1 cellular context compared by ENCODE assay signal in the genomic region with DNA sequence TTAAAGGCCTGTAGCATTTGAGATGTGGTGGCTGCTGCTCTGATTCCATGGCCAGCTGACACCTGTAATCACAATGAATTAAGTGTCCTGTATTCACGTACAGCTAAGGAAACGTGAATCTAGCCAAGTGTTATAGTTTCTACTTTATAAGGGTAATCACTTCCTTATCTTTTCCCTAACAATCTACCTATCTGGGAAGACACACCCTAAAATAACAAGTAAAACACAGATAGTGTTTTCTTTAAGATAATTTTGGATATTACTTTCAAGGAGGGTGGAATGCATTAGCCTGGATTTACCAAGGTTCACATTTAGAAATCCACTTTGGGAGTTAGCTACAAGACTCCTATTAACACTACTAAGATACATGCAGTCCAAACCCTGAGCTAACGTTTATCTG.
TF ChIP-seq lines count a peak whose summit lies in the region.

No MANE protein-coding gene starts in this region.

TF ChIP-seq in HEK293, 187 proteins besides CTCF, POLR2A, EP300 and RAD21 (continued from another document):
- TF ChIP-seq, protein P1, sequence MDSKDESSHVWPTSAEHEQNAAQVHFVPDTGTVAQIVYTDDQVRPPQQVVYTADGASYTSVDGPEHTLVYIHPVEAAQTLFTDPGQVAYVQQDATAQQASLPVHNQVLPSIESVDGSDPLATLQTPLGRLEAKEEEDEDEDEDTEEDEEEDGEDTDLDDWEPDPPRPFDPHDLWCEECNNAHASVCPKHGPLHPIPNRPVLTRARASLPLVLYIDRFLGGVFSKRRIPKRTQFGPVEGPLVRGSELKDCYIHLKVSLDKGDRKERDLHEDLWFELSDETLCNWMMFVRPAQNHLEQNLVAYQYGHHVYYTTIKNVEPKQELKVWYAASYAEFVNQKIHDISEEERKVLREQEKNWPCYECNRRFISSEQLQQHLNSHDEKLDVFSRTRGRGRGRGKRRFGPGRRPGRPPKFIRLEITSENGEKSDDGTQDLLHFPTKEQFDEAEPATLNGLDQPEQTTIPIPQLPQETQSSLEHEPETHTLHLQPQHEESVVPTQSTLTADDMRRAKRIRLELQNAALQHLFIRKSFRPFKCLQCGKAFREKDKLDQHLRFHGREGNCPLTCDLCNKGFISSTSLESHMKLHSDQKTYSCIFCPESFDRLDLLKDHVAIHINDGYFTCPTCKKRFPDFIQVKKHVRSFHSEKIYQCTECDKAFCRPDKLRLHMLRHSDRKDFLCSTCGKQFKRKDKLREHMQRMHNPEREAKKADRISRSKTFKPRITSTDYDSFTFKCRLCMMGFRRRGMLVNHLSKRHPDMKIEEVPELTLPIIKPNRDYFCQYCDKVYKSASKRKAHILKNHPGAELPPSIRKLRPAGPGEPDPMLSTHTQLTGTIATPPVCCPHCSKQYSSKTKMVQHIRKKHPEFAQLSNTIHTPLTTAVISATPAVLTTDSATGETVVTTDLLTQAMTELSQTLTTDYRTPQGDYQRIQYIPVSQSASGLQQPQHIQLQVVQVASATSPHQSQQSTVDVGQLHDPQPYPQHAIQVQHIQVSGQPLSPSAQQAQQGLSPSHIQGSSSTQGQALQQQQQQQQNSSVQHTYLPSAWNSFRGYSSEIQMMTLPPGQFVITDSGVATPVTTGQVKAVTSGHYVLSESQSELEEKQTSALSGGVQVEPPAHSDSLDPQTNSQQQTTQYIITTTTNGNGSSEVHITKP (tag by site-specific recombination; IDR thresholded peaks at IDR 0.05): no peak
- TF ChIP-seq KLF7 (tag by site-specific recombination; IDR thresholded peaks at IDR 0.05; ENCODE audit: borderline replicate concordance): peak; percentile 64; the same call in 1 of the 2 replicates
- TF ChIP-seq, protein P2, sequence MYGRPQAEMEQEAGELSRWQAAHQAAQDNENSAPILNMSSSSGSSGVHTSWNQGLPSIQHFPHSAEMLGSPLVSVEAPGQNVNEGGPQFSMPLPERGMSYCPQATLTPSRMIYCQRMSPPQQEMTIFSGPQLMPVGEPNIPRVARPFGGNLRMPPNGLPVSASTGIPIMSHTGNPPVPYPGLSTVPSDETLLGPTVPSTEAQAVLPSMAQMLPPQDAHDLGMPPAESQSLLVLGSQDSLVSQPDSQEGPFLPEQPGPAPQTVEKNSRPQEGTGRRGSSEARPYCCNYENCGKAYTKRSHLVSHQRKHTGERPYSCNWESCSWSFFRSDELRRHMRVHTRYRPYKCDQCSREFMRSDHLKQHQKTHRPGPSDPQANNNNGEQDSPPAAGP (tag by site-specific recombination; IDR thresholded peaks at IDR 0.05): 0 out of 2 replicates have a peak, but pooled peaks have one; percentile 36
- TF ChIP-seq ZNF843 (tag by site-specific recombination; IDR thresholded peaks at IDR 0.05): peak; percentile 64; the same call in 1 of the 2 replicates
- TF ChIP-seq ZSCAN23 (tag by site-specific recombination; IDR thresholded peaks at IDR 0.05): no peak
- no peak for TF ChIP-seq ZNF184 (tag by site-specific recombination; IDR thresholded peaks at IDR 0.05)
